Comparison of ENCODE assay signal across 9 cellular contexts in genomic region chr2:141264848-141265247, GRCh38.
"Had no signal": no experiment of that assay in that cellular context is flagged by ENCODE, and none has a peak within 500 bp of the region (broad histone marks: within the 10 kb centered on the region; RNA-seq: fewer than 3 reads in every experiment).

No MANE protein-coding gene starts in this region.

- H2AFZ ChIP-seq: GM23338 had no signal

- ATAC-seq: GM23338, K562 had no signal

- H3K27ac Mint-ChIP-seq: GM23338, H9 had no signal

- H3K4me2 ChIP-seq: GM23338 had no signal

- H3K9me3 Mint-ChIP-seq: GM23338 had no signal

- H3K4me3 ChIP-seq: GM23338, K562 had no signal

- FAIRE-seq: H1, H54, HTR-8/SVneo, K562 had no signal

- H3K4me1 Mint-ChIP-seq: GM23338, H9 had no signal

- DNase-seq: H9, HCEC 1CT, IMR-90, KG1 had no signal

- H3K4me3 Mint-ChIP-seq: GM23338, H9 had no signal
